ENCODE assay signal across 21 cellular contexts in genomic region chr11:64833198-64833502, GRCh38.
"Had no signal": no experiment of that assay in that cellular context is flagged by ENCODE, and none has a peak within 500 bp of the region (broad histone marks: within the 10 kb centered on the region; RNA-seq: fewer than 3 reads in every experiment).

No MANE protein-coding gene starts in this region.

- H3K9me3 Mint-ChIP-seq: IgD-negative memory B cell had no signal

- H3K4me3 Mint-ChIP-seq: IgD-negative memory B cell had no signal

- ATAC-seq: HepG2, K562 had no signal

- H3K4me3 ChIP-seq: K562, SJSA1, SK-N-MC had no signal

- H3K4me2 ChIP-seq: KMS-11 had no signal

- H3K27ac Mint-ChIP-seq: IgD-negative memory B cell had no signal

- H3K9me3 ChIP-seq: SJSA1 had no signal

- H3K27ac ChIP-seq: KMS-11, SJSA1, SK-N-MC had no signal

- H3K27me3 Mint-ChIP-seq: IgD-negative memory B cell had no signal

- H3K9ac ChIP-seq: KMS-11 had no signal

- H3K27me3 ChIP-seq: SJSA1 had no signal

- DNase-seq: NCI-H1092, NCI-H1105 treated with DMSO at 0.1 percent for 48 hours, NCI-H1417 treated with DMSO at 0.1 percent for 48 hours, NCI-H146, NCI-H1694 treated with DMSO at 0.1 percent for 48 hours, NCI-H1930, NCI-H2081, NCI-H2107, NCI-H2227 treated with DMSO at 0.1 percent for 48 hours, NCI-H524, NCI-H526 treated with DMSO at 0.1 percent for 48 hours, NCI-H774, Right ventricle myocardium superior, RPMI8226, SIG-M5 had no signal

- H3K36me3 ChIP-seq: SJSA1 had no signal
